Comparison of ENCODE assay signal across 10 cellular contexts in genomic region chr3:67018789-67019525, GRCh38. TPM values are rescaled to one million over a fixed set of nuclear protein-coding genes. Genes with fewer than 3 reads are reported as not detected.
DNase-seq lines count a peak whose midpoint lies in the region; ATAC-seq, FAIRE-seq and TF ChIP-seq lines count a peak whose summit lies in the region.
"Had no signal": no experiment of that assay in that cellular context is flagged by ENCODE, and none has a peak within 500 bp of the region (broad histone marks: within the 10 kb centered on the region; RNA-seq: fewer than 3 reads in every experiment).

No MANE protein-coding gene starts in this region.

- H3K9me3 ChIP-seq in left ventricle myocardium inferior (replicated peaks) (no peaks in the 10 kb centered on the region), OCI-LY3 (ENCODE audit: insufficient read depth, low read length) (no peaks in the 10 kb centered on the region), suprapubic skin (no peaks in the 10 kb centered on the region)

- no peaks in the 10 kb centered on the region for H3K79me2 ChIP-seq in OCI-LY3 (ENCODE audit: low read length)

- no peaks in the 10 kb centered on the region for H3K9me3 Mint-ChIP-seq in stimulated activated memory B cell treated with anti-CD40 and anti-IgM and Interleukin-4, amounts not matched to agents 10 μg/mL and 1 μg/mL and 100 μg/mL, for 72 hours

- peaks cover 31% of the 10 kb centered on the region for H3K4me1 ChIP-seq in left ventricle myocardium inferior
- peaks cover 46% of the 10 kb centered on the region for H3K4me1 ChIP-seq in OCI-LY3 (ENCODE audit: low read length)
- peaks cover 4% of the 10 kb centered on the region for H3K4me1 ChIP-seq in suprapubic skin

- H3K36me3 Mint-ChIP-seq in stimulated activated memory B cell treated with anti-CD40 and anti-IgM and Interleukin-4, amounts not matched to agents 10 μg/mL and 1 μg/mL and 100 μg/mL, for 72 hours, result peaks cover 7% of the 10 kb centered on the region

- DNase-seq in left ventricle myocardium inferior (no peak), cardiac septum (ENCODE audit: low spot score) (no peak), UCSD-AML1 (lab: John Stamatoyannopoulos, UW; ENCODE audit: unreplicated experiment) (no peak), frontal cortex (ENCODE audit: low spot score in 2 of 2) (no peak), suprapubic skin (ENCODE audit: low spot score in 2 of 2) (no peak)
- DNase-seq: NCI-H2029 treated with DMSO at 0.1 percent for 48 hours had no signal

- FAIRE-seq in frontal cortex (lab: Jason Lieb, UNC), result no peak
- FAIRE-seq: colon had no signal

- ATAC-seq in HG02588 (IDR thresholded peaks at IDR 0.05; ENCODE audit: unreplicated experiment), result peak; percentile 44
- ATAC-seq in stimulated activated memory B cell treated with anti-CD40 and anti-IgM and Interleukin-4, amounts not matched to agents 10 μg/mL and 1 μg/mL and 100 μg/mL, for 72 hours, result peak; percentile 88

- 85% methylated on average over 13 of the region's 13 CpGs for WGBS in suprapubic skin

- H2AFZ ChIP-seq in OCI-LY3 (ENCODE audit: low read depth, low read length), result peak overlapping the region; percentile 35; the same call in 1 of the 2 replicates

- H3K4me3 ChIP-seq in left ventricle myocardium inferior, result peak overlapping the region; percentile 27
- H3K4me3 ChIP-seq in OCI-LY3 (ENCODE audit: low read length), result peak overlapping the region; percentile 61
- no peak overlapping the region for H3K4me3 ChIP-seq in suprapubic skin

- H3K27me3 ChIP-seq in left ventricle myocardium inferior (ENCODE audit: low read depth) (no peaks in the 10 kb centered on the region), OCI-LY3 (ENCODE audit: low read depth, low read length) (peaks cover 9% of the 10 kb centered on the region), suprapubic skin (no peaks in the 10 kb centered on the region)

- H3K27ac Mint-ChIP-seq in stimulated activated memory B cell treated with anti-CD40 and anti-IgM and Interleukin-4, amounts not matched to agents 10 μg/mL and 1 μg/mL and 100 μg/mL, for 72 hours, result peak overlapping the region; percentile 83

- H4K20me1 ChIP-seq in OCI-LY3 (ENCODE audit: insufficient read depth, low read length), result no peaks in the 10 kb centered on the region

- H3K27ac ChIP-seq in left ventricle myocardium inferior (replicated peaks) (peak overlapping the region; percentile 66), OCI-LY3 (ENCODE audit: low read length) (no peak overlapping the region), suprapubic skin (no peak overlapping the region)

- H3K4me3 Mint-ChIP-seq in stimulated activated memory B cell treated with anti-CD40 and anti-IgM and Interleukin-4, amounts not matched to agents 10 μg/mL and 1 μg/mL and 100 μg/mL, for 72 hours, result peak overlapping the region; percentile 56

- TF ChIP-seq EP300 in suprapubic skin (IDR thresholded peaks at IDR 0.05), result no peak

- TF ChIP-seq POLR2A in suprapubic skin (IDR thresholded peaks at IDR 0.05), result no peak

- peak overlapping the region; percentile 90 for H3K4me2 ChIP-seq in OCI-LY3 (ENCODE audit: low read length)

- peaks cover 56% of the 10 kb centered on the region for H3K4me1 Mint-ChIP-seq in stimulated activated memory B cell treated with anti-CD40 and anti-IgM and Interleukin-4, amounts not matched to agents 10 μg/mL and 1 μg/mL and 100 μg/mL, for 72 hours

- H3K27me3 Mint-ChIP-seq in stimulated activated memory B cell treated with anti-CD40 and anti-IgM and Interleukin-4, amounts not matched to agents 10 μg/mL and 1 μg/mL and 100 μg/mL, for 72 hours, result no peaks in the 10 kb centered on the region

- intact Hi-C loops in left ventricle myocardium inferior (cut with micrococcal nuclease), result no loop called here
- intact Hi-C loops in cardiac septum (cut with DNase I), result no loop called here

- no peak for TF ChIP-seq CTCF in left ventricle myocardium inferior (IDR thresholded peaks at IDR 0.05; ENCODE audit: borderline replicate concordance)
- no peak for TF ChIP-seq CTCF in OCI-LY3 (IDR thresholded peaks at IDR 0.05; ENCODE audit: low read depth, low read length)
- no peak for TF ChIP-seq CTCF in suprapubic skin (IDR thresholded peaks at IDR 0.05)

- no peaks in the 10 kb centered on the region for H3K36me3 ChIP-seq in left ventricle myocardium inferior
- peaks cover 5% of the 10 kb centered on the region for H3K36me3 ChIP-seq in OCI-LY3 (replicated peaks; ENCODE audit: low read depth, low read length)
- no peaks in the 10 kb centered on the region for H3K36me3 ChIP-seq in suprapubic skin

- H3K9ac ChIP-seq in OCI-LY3 (ENCODE audit: low read length), result peak overlapping the region; percentile 22; the same call in 1 of the 2 replicates

RNA-seq across cellular contexts. Expression of gene KBTBD8, which starts 20.9 kb away (rescaled TPM):
- total RNA-seq in left ventricle myocardium inferior (3.6 TPM), cardiac septum (2.9 TPM), frontal cortex (19.2 TPM), suprapubic skin (1 to 10 TPM in 2 of 4 donors, under 1 TPM in 2; 0.48 to 1.9 (median 1.0) TPM)
